Comparison of ENCODE assay signal across 1 cellular context in genomic region chr10:80036921-80037500, GRCh38. TPM values are rescaled to one million over a fixed set of nuclear protein-coding genes. Genes with fewer than 3 reads are reported as not detected.
"Had no signal": no experiment of that assay in that cellular context is flagged by ENCODE, and none has a peak within 500 bp of the region (broad histone marks: within the 10 kb centered on the region; RNA-seq: fewer than 3 reads in every experiment).

No MANE protein-coding gene starts in this region.

RNA-seq across cellular contexts. Expression of gene TMEM254, which starts 41.5 kb away (rescaled TPM):
- total RNA-seq: OCI-LY7 had no signal
